Comparison of ENCODE assay signal across 22 cellular contexts in the genomic region with DNA sequence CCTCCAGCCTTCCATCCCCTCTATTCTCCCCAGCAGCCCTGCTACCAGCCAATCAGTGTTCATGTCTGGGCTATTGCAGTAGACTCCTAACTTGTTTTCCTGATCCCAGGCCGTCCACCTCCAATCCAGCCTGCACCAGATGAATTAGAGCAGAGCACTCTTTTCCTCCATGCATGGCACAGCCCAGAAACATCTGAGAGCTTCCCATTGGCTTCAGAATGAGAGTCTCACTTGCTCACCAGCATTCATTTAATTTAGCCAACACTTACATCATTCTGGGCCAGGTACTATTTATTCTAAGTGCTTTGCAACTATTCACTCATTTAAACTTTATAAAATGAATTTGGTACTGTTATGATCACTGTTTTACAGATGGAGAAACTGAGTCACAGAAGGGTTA. TPM values are rescaled to one million over a fixed set of nuclear protein-coding genes. Genes with fewer than 3 reads are reported as not detected.
DNase-seq lines count a peak whose midpoint lies in the region; ATAC-seq, FAIRE-seq and TF ChIP-seq lines count a peak whose summit lies in the region.
"Had no signal": no experiment of that assay in that cellular context is flagged by ENCODE, and none has a peak within 500 bp of the region (broad histone marks: within the 10 kb centered on the region; RNA-seq: fewer than 3 reads in every experiment).

No MANE protein-coding gene starts in this region.

- H3K27me3 ChIP-seq in mammary epithelial cell (ENCODE audit: insufficient read depth, low read length) (no peaks in the 10 kb centered on the region), breast epithelium (no peaks in the 10 kb centered on the region), RWPE2 (ENCODE audit: insufficient read depth, poor library complexity, severe bottlenecking) (no peaks in the 10 kb centered on the region)

- no TSS peak for BruUV-seq in mammary epithelial cell (replicated peaks; lab: Mats Ljungman, UMichigan)

- 100% methylated on average over 1 of the region's 1 CpG for WGBS in mammary epithelial cell (ENCODE audit: low coverage, missing lambda C conversion rate)

- DNase-seq in mammary epithelial cell (no peak), breast epithelium (ENCODE audit: low spot score in 2 of 2) (no peak), RWPE2 (ENCODE audit: low spot score) (no peak), neural crest cell (ENCODE audit: low read depth, low spot score) (no peak), urothelium cell line (ENCODE audit: low spot score) (no peak), left colon (no peak), amygdala (lab: John Stamatoyannopoulos, UW) (no peak)
- DNase-seq: KBM-7, MM.1S, NCI-H1048, NCI-H1417 treated with DMSO at 0.1 percent for 48 hours, NCI-H187, NCI-H446, NCI-H526, SHP77 treated with DMSO at 0.1 percent for 48 hours had no signal

- no peak for TF ChIP-seq CTCF in mammary epithelial cell (conservative IDR thresholded peaks at IDR 0.05 in 1 of 2, IDR thresholded peaks at IDR 0.05 in 1 of 2; ENCODE audit: extremely low read depth in 1 of 2, insufficient read depth in 1 of 2, low read depth in 1 of 2, low read length in 2 of 2)
- no peak for TF ChIP-seq CTCF in breast epithelium (IDR thresholded peaks at IDR 0.05)
- TF ChIP-seq CTCF in RWPE2 (IDR thresholded peaks at IDR 0.05; ENCODE audit: poor library complexity, severe bottlenecking), result no peak
- no peak for TF ChIP-seq CTCF in neural crest cell (conservative IDR thresholded peaks at IDR 0.05)

- in situ Hi-C loops in mammary epithelial cell (cut with MboI; ENCODE audit: low sequenced_read_pairs in 2 of 2), result no loop called here

- no peaks in the 10 kb centered on the region for H3K36me3 ChIP-seq in mammary epithelial cell (ENCODE audit: insufficient read depth, low read length)
- H3K36me3 ChIP-seq in breast epithelium, result no peaks in the 10 kb centered on the region
- H3K36me3 ChIP-seq in RWPE2 (ENCODE audit: low read depth), result no peaks in the 10 kb centered on the region

- H3K4me1 ChIP-seq in mammary epithelial cell (ENCODE audit: insufficient read depth, low read length) (peaks cover 19% of the 10 kb centered on the region), breast epithelium (no peaks in the 10 kb centered on the region), RWPE2 (ENCODE audit: insufficient read depth, poor library complexity, severe bottlenecking) (peaks cover 14% of the 10 kb centered on the region)

- H3K4me3 Mint-ChIP-seq in neural crest cell, result no peak overlapping the region

- CTCF ChIA-PET in mammary epithelial cell (lab: Charles Lee; ENCODE audit: low non-redundant PET), result no interaction called here

- peaks cover 27% of the 10 kb centered on the region for H3K4me1 Mint-ChIP-seq in neural crest cell

- no peak for TF ChIP-seq POLR2A in breast epithelium (IDR thresholded peaks at IDR 0.05)

- peaks cover 4% of the 10 kb centered on the region for H3K9me3 Mint-ChIP-seq in neural crest cell

- no peaks in the 10 kb centered on the region for H3K9me3 ChIP-seq in mammary epithelial cell (replicated peaks; ENCODE audit: insufficient read depth, low read length)
- no peaks in the 10 kb centered on the region for H3K9me3 ChIP-seq in breast epithelium
- H3K9me3 ChIP-seq in RWPE2 (ENCODE audit: severe bottlenecking), result peaks cover 2% of the 10 kb centered on the region

- dilution Hi-C loops in mammary epithelial cell (cut with HindIII; ENCODE audit: low sequenced_read_pairs), result loop anchor here (5.0 kb wide), 1 partner anchor 34 kb away; no protein-coding TSS in a partner anchor

- no peak overlapping the region for H3K27ac ChIP-seq in mammary epithelial cell (ENCODE audit: insufficient read depth, low read depth, low read length)
- H3K27ac ChIP-seq in breast epithelium, result no peak overlapping the region
- peak overlapping the region; percentile 82 for H3K27ac ChIP-seq in RWPE2 (ENCODE audit: poor library complexity, severe bottlenecking)
- H3K27ac ChIP-seq: C4-2B, SK-N-MC had no signal

- no peaks in the 10 kb centered on the region for H4K20me1 ChIP-seq in mammary epithelial cell (ENCODE audit: insufficient read depth, low read length)

- H3K9ac ChIP-seq in mammary epithelial cell (ENCODE audit: insufficient read depth, low read length), result no peak overlapping the region

- intact Hi-C loops in mammary epithelial cell (cut with micrococcal nuclease) (loop anchor here (2.0 kb wide), 1 partner anchor 35 kb away; no protein-coding TSS in a partner anchor), breast epithelium (cut with DNase I; ENCODE audit: low total_unique reads) (no loop called here), left colon (cut with DNase I, micrococcal nuclease) (no loop called here)

- H3K4me3 ChIP-seq in mammary epithelial cell (replicated peaks in 1 of 3; ENCODE audit: insufficient read depth in 1 of 3, low read depth in 2 of 3, low read length in 3 of 3), result no peak overlapping the region
- H3K4me3 ChIP-seq in breast epithelium, result no peak overlapping the region
- H3K4me3 ChIP-seq in RWPE2 (ENCODE audit: severe bottlenecking), result no peak overlapping the region
- H3K4me3 ChIP-seq: SK-N-MC had no signal

- peak overlapping the region; percentile 12 for H3K27ac Mint-ChIP-seq in neural crest cell (ENCODE audit: unreplicated experiment)

- H2AFZ ChIP-seq in mammary epithelial cell (ENCODE audit: low read depth, low read length), result no peak overlapping the region

- H3K36me3 Mint-ChIP-seq in neural crest cell (ENCODE audit: low read depth), result no peaks in the 10 kb centered on the region

- FAIRE-seq in urothelium cell line (lab: Jason Lieb, UNC), result peak; percentile 59
- FAIRE-seq: G401.6, GM18507, GM19239, H54 had no signal

- no peaks in the 10 kb centered on the region for H3K79me2 ChIP-seq in mammary epithelial cell (ENCODE audit: insufficient read depth, low read length)

- peak overlapping the region; percentile 48 for H3K4me2 ChIP-seq in mammary epithelial cell (ENCODE audit: insufficient read depth, low read depth, low read length)

- ATAC-seq in RWPE2 (ENCODE audit: low read depth) (no peak), left colon (no peak), HG02623 (IDR thresholded peaks at IDR 0.05; ENCODE audit: unreplicated experiment) (no peak)

- H3K27me3 Mint-ChIP-seq in neural crest cell (ENCODE audit: low read depth), result no peaks in the 10 kb centered on the region

RNA-seq across cellular contexts. Expression of gene DUSP5, which starts 51.4 kb away (rescaled TPM):
- total RNA-seq in mammary epithelial cell (100 to 1,000 TPM in 1 of 2 donors, 10 to 100 TPM in 1; 18.0 to 107 TPM), breast epithelium (10 to 100 TPM in 2 of 3 donors, 1 to 10 TPM in 1; 3.8 to 35.4 (median 26.9) TPM), neural crest cell (2.4 and 2.5 TPM in 2 replicates), left colon (10 to 100 TPM in 1 of 2 donors, 1 to 10 TPM in 1; 7.1 to 52.2 TPM)
- polyA plus RNA-seq in mammary epithelial cell, result 66.7 TPM
- polyA minus RNA-seq in mammary epithelial cell, result 70.5 TPM
